ENCODE assay signal across 16 cellular contexts in genomic region chr20:38728237-38728761, GRCh38. TPM values are rescaled to one million over a fixed set of nuclear protein-coding genes. Genes with fewer than 3 reads are reported as not detected.
A peak's percentile ranks its signal among the peaks of the same experiment; 100 is the strongest.
DNase-seq lines count a peak whose midpoint lies in the region; ATAC-seq and TF ChIP-seq lines count a peak whose summit lies in the region.
"Had no signal": no experiment of that assay in that cellular context is flagged by ENCODE, and none has a peak within 500 bp of the region (broad histone marks: within the 10 kb centered on the region; RNA-seq: fewer than 3 reads in every experiment).

No MANE protein-coding gene starts in this region.

- DNase-seq in activated naive CD4-positive, alpha-beta T cell treated with Interleukin-2 at 50 U/mL for 16 hours, result no peak
- DNase-seq in activated CD4-positive, alpha-beta memory T cell treated with anti-CD3 and anti-CD28 coated beads for 36 hours, result no peak
- peak in 1 of 2 donors; percentile 17 for DNase-seq in stimulated activated naive CD8-positive, alpha-beta T cell treated with anti-CD3 and anti-CD28 coated beads, Interleukin-15, amount 100 ng/mL, for 72 hours
- DNase-seq in tibial nerve (ENCODE audit: low spot score in 2 of 2) (no peak), NOMO-1 treated with dmso at 0.1 percent for 144 hours (lab: John Stamatoyannopoulos, UW; ENCODE audit: unreplicated experiment) (no peak)
- DNase-seq: amniotic stem cell; foreskin keratinocyte; NCI-H146; NK-92 treated with Interleukin-12 subunit alpha and Interleukin-12 subunit beta, amount 100 ng/mL, for 24 hours; SIG-M5 had no signal

- TF ChIP-seq POLR2A in tibial nerve (IDR thresholded peaks at IDR 0.05), result no peak

- POLR2A ChIA-PET in activated CD4-positive, alpha-beta memory T cell treated with anti-CD3 and anti-CD28 coated beads for 36 hours (lab: Charles Lee), result no interaction called here

- H3K9me3 ChIP-seq in iPS-15b (ENCODE audit: control insufficient read depth, insufficient read depth, low read length) (no peaks in the 10 kb centered on the region), tibial nerve (no peaks in the 10 kb centered on the region)

- CTCF ChIA-PET in activated CD4-positive, alpha-beta memory T cell treated with anti-CD3 and anti-CD28 coated beads for 36 hours (lab: Charles Lee), result interaction anchor here (0.7 to 6.5 kb wide), 5 partner anchors 21 to 165 kb away, joined by 3 to 37 read pairs (median 3); partner anchors contain the start of gene ACTR5

- H3K27me3 ChIP-seq in iPS-15b (ENCODE audit: control insufficient read depth, insufficient read depth, low read length), result peaks cover 97% of the 10 kb centered on the region
- peaks cover 0 to 99% of the 10 kb centered on the region in 2 donors for H3K27me3 ChIP-seq in tibial nerve

- H3K36me3 ChIP-seq in iPS-15b (ENCODE audit: control insufficient read depth, insufficient read depth, low read length) (no peaks in the 10 kb centered on the region), tibial nerve (no peaks in the 10 kb centered on the region)

- H3K4me3 ChIP-seq in iPS-15b (ENCODE audit: low read depth, low read length) (peak overlapping the region; percentile 69), tibial nerve (no peak overlapping the region)

- intact Hi-C loops in activated CD4-positive, alpha-beta memory T cell treated with anti-CD3 and anti-CD28 coated beads for 36 hours (cut with micrococcal nuclease), result loop anchor here (5.0 kb wide), 1 partner anchor 234 kb away; the partner anchor contains the start of gene DHX35

- H3K4me1 ChIP-seq in iPS-15b (ENCODE audit: control insufficient read depth, insufficient read depth, low read length) (peaks cover 8% of the 10 kb centered on the region), tibial nerve (peaks cover 0 to 80% (median 10%) of the 10 kb centered on the region in 4 donors)
- H3K4me1 ChIP-seq: foreskin keratinocyte had no signal

- peak overlapping the region; percentile 47 for H3K4me3 Mint-ChIP-seq in activated naive CD4-positive, alpha-beta T cell treated with anti-CD3 and anti-CD28 coated beads, Interleukin-2, amount 50 U/mL, for 24 hours
- peak overlapping the region; percentile 24 for H3K4me3 Mint-ChIP-seq in activated CD4-positive, alpha-beta memory T cell treated with anti-CD3 and anti-CD28 coated beads for 36 hours
- H3K4me3 Mint-ChIP-seq in stimulated activated naive CD8-positive, alpha-beta T cell treated with anti-CD3 and anti-CD28 coated beads, Interleukin-15, amount 100 ng/mL, for 72 hours, result peak overlapping the region; percentile 65 to 73

- peaks cover 69% of the 10 kb centered on the region for H3K4me1 Mint-ChIP-seq in activated naive CD4-positive, alpha-beta T cell treated with anti-CD3 and anti-CD28 coated beads, Interleukin-2, amount 50 U/mL, for 24 hours
- H3K4me1 Mint-ChIP-seq in activated CD4-positive, alpha-beta memory T cell treated with anti-CD3 and anti-CD28 coated beads for 36 hours (ENCODE audit: low read depth), result peaks cover 61% of the 10 kb centered on the region
- H3K4me1 Mint-ChIP-seq in stimulated activated naive CD8-positive, alpha-beta T cell treated with anti-CD3 and anti-CD28 coated beads, Interleukin-15, amount 100 ng/mL, for 72 hours, result peaks cover 78% of the 10 kb centered on the region

- H3K9me3 Mint-ChIP-seq in activated naive CD4-positive, alpha-beta T cell treated with anti-CD3 and anti-CD28 coated beads, Interleukin-2, amount 50 U/mL, for 24 hours, result no peaks in the 10 kb centered on the region
- no peaks in the 10 kb centered on the region for H3K9me3 Mint-ChIP-seq in activated CD4-positive, alpha-beta memory T cell treated with anti-CD3 and anti-CD28 coated beads for 36 hours
- no peaks in the 10 kb centered on the region for H3K9me3 Mint-ChIP-seq in stimulated activated naive CD8-positive, alpha-beta T cell treated with anti-CD3 and anti-CD28 coated beads, Interleukin-15, amount 100 ng/mL, for 72 hours

- peaks cover 66% of the 10 kb centered on the region for H3K27me3 Mint-ChIP-seq in activated naive CD4-positive, alpha-beta T cell treated with anti-CD3 and anti-CD28 coated beads, Interleukin-2, amount 50 U/mL, for 24 hours
- H3K27me3 Mint-ChIP-seq in activated CD4-positive, alpha-beta memory T cell treated with anti-CD3 and anti-CD28 coated beads for 36 hours, result peaks cover 81% of the 10 kb centered on the region
- H3K27me3 Mint-ChIP-seq in stimulated activated naive CD8-positive, alpha-beta T cell treated with anti-CD3 and anti-CD28 coated beads, Interleukin-15, amount 100 ng/mL, for 72 hours, result peaks cover 100% of the 10 kb centered on the region

- H3K36me3 Mint-ChIP-seq in activated naive CD4-positive, alpha-beta T cell treated with anti-CD3 and anti-CD28 coated beads, Interleukin-2, amount 50 U/mL, for 24 hours, result peaks cover 4% of the 10 kb centered on the region
- H3K36me3 Mint-ChIP-seq in activated CD4-positive, alpha-beta memory T cell treated with anti-CD3 and anti-CD28 coated beads for 36 hours, result peaks cover 3% of the 10 kb centered on the region

- no peak for TF ChIP-seq EP300 in tibial nerve (IDR thresholded peaks at IDR 0.05)

- H3K9ac ChIP-seq in iPS-15b (ENCODE audit: low read depth, low read length), result no peak overlapping the region

- no peak overlapping the region for H3K27ac ChIP-seq in tibial nerve
- H3K27ac ChIP-seq: foreskin keratinocyte had no signal

- ATAC-seq in stimulated activated naive CD8-positive, alpha-beta T cell treated with anti-CD3 and anti-CD28 coated beads, Interleukin-15, amount 100 ng/mL, for 72 hours, result no peak
- ATAC-seq in HG02642 (IDR thresholded peaks at IDR 0.05; ENCODE audit: poor library complexity, unreplicated experiment), result no peak
- ATAC-seq: activated CD4-positive, CD25-positive, alpha-beta regulatory T cell treated with anti-CD3 and anti-CD28 coated beads, Interleukin-2, amount 50 U/mL, for 24 hours; foreskin keratinocyte; HCT116 had no signal

- H3K27ac Mint-ChIP-seq in activated naive CD4-positive, alpha-beta T cell treated with anti-CD3 and anti-CD28 coated beads, Interleukin-2, amount 50 U/mL, for 24 hours, result peak overlapping the region; percentile 55
- H3K27ac Mint-ChIP-seq in activated CD4-positive, alpha-beta memory T cell treated with anti-CD3 and anti-CD28 coated beads for 36 hours, result no peak overlapping the region
- H3K27ac Mint-ChIP-seq in stimulated activated naive CD8-positive, alpha-beta T cell treated with anti-CD3 and anti-CD28 coated beads, Interleukin-15, amount 100 ng/mL, for 72 hours, result no peak overlapping the region

- 2 to 5% methylated on average over 48 to 51 of the region's 51 CpGs for WGBS in tibial nerve, 2 donors

- TF ChIP-seq CTCF in tibial nerve (IDR thresholded peaks at IDR 0.05), result no peak

RNA-seq across cellular contexts. Expression of gene SLC32A1, which starts 4.0 kb away (rescaled TPM):
- not detected for total RNA-seq in activated CD4-positive, alpha-beta memory T cell treated with anti-CD3 and anti-CD28 coated beads for 36 hours
- total RNA-seq in tibial nerve, result not detected
- total RNA-seq: dermis microvascular lymphatic vessel endothelial cell, foreskin keratinocyte had no signal

RNA-seq across cellular contexts. Expression of gene ACTR5, which starts 20.0 kb away (rescaled TPM):
- total RNA-seq in activated CD4-positive, alpha-beta memory T cell treated with anti-CD3 and anti-CD28 coated beads for 36 hours, result 10 to 100 TPM; 11.0 TPM
- total RNA-seq in tibial nerve, result 10 to 100 TPM; 14.7 to 19.0 (median 18.6) TPM
